ENCODE assay signal across 25 cellular contexts in the genomic region with DNA sequence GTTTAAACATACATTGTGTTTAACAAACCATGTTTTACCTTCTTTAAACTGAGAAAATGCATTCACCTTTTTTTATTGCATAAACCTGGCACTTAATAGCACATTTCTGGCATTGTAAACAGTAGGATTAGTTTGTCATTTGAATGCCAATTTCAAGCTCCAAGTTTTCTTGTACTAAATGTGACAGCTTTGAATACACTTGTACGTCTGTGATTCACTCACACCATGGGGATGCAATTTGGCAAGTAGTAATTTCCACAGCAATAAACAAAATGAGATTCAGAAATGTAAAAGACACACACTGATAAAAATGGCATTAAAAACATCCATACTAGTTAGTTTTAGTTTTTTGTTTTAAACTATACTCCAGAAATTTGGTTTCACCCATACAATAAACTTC.
"Had no signal": no experiment of that assay in that cellular context is flagged by ENCODE, and none has a peak within 500 bp of the region (broad histone marks: within the 10 kb centered on the region; RNA-seq: fewer than 3 reads in every experiment).

No MANE protein-coding gene starts in this region.

- H3K27me3 ChIP-seq: brain microvascular endothelial cell, cardiac muscle cell had no signal

- DNase-seq: activated CD4-positive, alpha-beta memory T cell treated with anti-CD3 and anti-CD28 coated beads for 36 hours; activated CD4-positive, alpha-beta T cell treated with anti-CD3 and anti-CD28 coated beads, Interleukin-2, amount 10 ng/mL, durations not matched to agents 7 days and 5 days; activated CD4-positive, CD25-positive, alpha-beta regulatory T cell; activated CD8-positive, alpha-beta memory T cell treated with anti-CD3 and anti-CD28 coated beads for 24 hours; activated gamma-delta T cell; activated naive CD4-positive, alpha-beta T cell treated with anti-CD3 and anti-CD28 coated beads for 36 hours; activated T-cell treated with anti-CD3 and anti-CD28 coated beads for 4 hours; activated T-cell treated with anti-CD3 and anti-CD28 coated beads, Interleukin-2, amount 50 U/mL, for 48 hours; brain microvascular endothelial cell; cerebellar nuclear complex; IMR-90; Kasumi-1; KBM-7; NCI-H1092; NCI-H1436 treated with DMSO at 0.1 percent for 48 hours; NCI-H187; NCI-H2171; NCI-H2227 treated with DMSO at 0.1 percent for 48 hours; NK-92 treated with Interleukin-12 subunit alpha and Interleukin-12 subunit beta, amount 100 ng/mL, for 24 hours; OCI-M1; SIG-M5; T-helper 1 cell had no signal

- FAIRE-seq: colon had no signal

- H3K4me3 ChIP-seq: cardiac muscle cell had no signal

- H3K36me3 ChIP-seq: brain microvascular endothelial cell, cardiac muscle cell had no signal

- H3K27ac ChIP-seq: brain microvascular endothelial cell, cardiac muscle cell, VCaP had no signal
